Comparison of ENCODE assay signal across 13 cellular contexts in genomic region chr6:158043586-158044524, GRCh38.
DNase-seq lines count a peak whose midpoint lies in the region; ATAC-seq, FAIRE-seq and TF ChIP-seq lines count a peak whose summit lies in the region.
"Had no signal": no experiment of that assay in that cellular context is flagged by ENCODE, and none has a peak within 500 bp of the region (broad histone marks: within the 10 kb centered on the region; RNA-seq: fewer than 3 reads in every experiment).

No MANE protein-coding gene starts in this region.

- H3F3A ChIP-seq in GM23248 (ENCODE audit: insufficient read depth), result peaks cover 47% of the 10 kb centered on the region
- H3F3A ChIP-seq in smooth muscle cell (ENCODE audit: low read depth), result peaks cover 32% of the 10 kb centered on the region

- DNase-seq in GM23248 (peak; percentile 49), brain microvascular endothelial cell (no peak), smooth muscle cell (lab: John Stamatoyannopoulos, UW; ENCODE audit: unreplicated experiment) (no peak), kidney glomerular epithelial cell (lab: John Stamatoyannopoulos, UW) (no peak), frontal cortex (ENCODE audit: low spot score in 2 of 2) (no peak)
- DNase-seq in stimulated activated CD4-positive, alpha-beta T cell treated with anti-CD3 and anti-CD28 coated beads, Interleukin-1b, Interleukin-23, amount 100 ng/mL, for 48 hours, result no peak
- DNase-seq: MV-4-11; NCI-H748 treated with DMSO at 0.1 percent for 48 hours; stimulated activated naive CD4-positive, alpha-beta T cell had no signal

- H3K27me3 ChIP-seq in GM23248 (replicated peaks; ENCODE audit: insufficient read depth), result no peaks in the 10 kb centered on the region
- no peaks in the 10 kb centered on the region for H3K27me3 ChIP-seq in brain microvascular endothelial cell (replicated peaks)
- no peaks in the 10 kb centered on the region for H3K27me3 ChIP-seq in layer of hippocampus (ENCODE audit: control insufficient read depth, insufficient read depth, low read length)
- no peaks in the 10 kb centered on the region for H3K27me3 ChIP-seq in smooth muscle cell (ENCODE audit: low read depth)

- H2AFZ ChIP-seq in GM23248, result no peak overlapping the region
- H2AFZ ChIP-seq in smooth muscle cell (ENCODE audit: low read depth), result no peak overlapping the region

- H3K9me2 ChIP-seq in GM23248 (ENCODE audit: insufficient read depth), result no peaks in the 10 kb centered on the region

- H3K4me1 ChIP-seq in GM23248 (ENCODE audit: insufficient read depth), result peaks cover 63% of the 10 kb centered on the region
- H3K4me1 ChIP-seq in smooth muscle cell (ENCODE audit: low read depth), result peaks cover 35% of the 10 kb centered on the region

- H3K27ac ChIP-seq in GM23248 (peak overlapping the region; percentile 90), brain microvascular endothelial cell (peak overlapping the region; percentile 99), layer of hippocampus (ENCODE audit: low read depth, low read length) (peak overlapping the region; percentile 58), smooth muscle cell (ENCODE audit: low read depth) (peak overlapping the region; percentile 99)
- H3K27ac ChIP-seq: SK-N-MC had no signal

- 51 to 58% methylated on average over 31 of the region's 31 CpGs for WGBS in GM23248 (ENCODE audit: low coverage in 1 of 2, low lambda C conversion rate in 2 of 2, missing lambda C conversion rate in 2 of 2), 2 experiments
- WGBS in smooth muscle cell (ENCODE audit: low lambda C conversion rate), result 75% methylated on average over 31 of the region's 31 CpGs

- H3K4me2 ChIP-seq in GM23248 (ENCODE audit: unreplicated experiment) (no peak overlapping the region), smooth muscle cell (peak overlapping the region; percentile 29)

- H3K36me3 ChIP-seq in GM23248 (ENCODE audit: low read depth) (peaks cover 3% of the 10 kb centered on the region; the same call in 1 of the 2 replicates), brain microvascular endothelial cell (replicated peaks) (peaks cover 64% of the 10 kb centered on the region), smooth muscle cell (ENCODE audit: low read depth) (no peaks in the 10 kb centered on the region)

- H4K20me1 ChIP-seq in GM23248 (ENCODE audit: insufficient read depth), result no peaks in the 10 kb centered on the region
- no peaks in the 10 kb centered on the region for H4K20me1 ChIP-seq in smooth muscle cell (ENCODE audit: low read depth)

- no peaks in the 10 kb centered on the region for H3K9me3 ChIP-seq in GM23248 (ENCODE audit: low read depth)
- H3K9me3 ChIP-seq in smooth muscle cell (replicated peaks; ENCODE audit: low read depth), result no peaks in the 10 kb centered on the region

- H3K9ac ChIP-seq in GM23248 (peak overlapping the region; percentile 72), smooth muscle cell (ENCODE audit: low read depth) (no peak overlapping the region)

- no peak for FAIRE-seq in frontal cortex (lab: Jason Lieb, UNC)
- FAIRE-seq: GM19239 had no signal

- peaks cover 40% of the 10 kb centered on the region for H3K79me2 ChIP-seq in GM23248 (ENCODE audit: insufficient read depth)
- H3K79me2 ChIP-seq in smooth muscle cell (ENCODE audit: low read depth), result no peaks in the 10 kb centered on the region

- no peak for ATAC-seq in HG02642 (IDR thresholded peaks at IDR 0.05; ENCODE audit: poor library complexity, unreplicated experiment)

- TF ChIP-seq CTCF in brain microvascular endothelial cell (IDR thresholded peaks at IDR 0.05; ENCODE audit: low read depth, low read length, missing control alignments) (no peak), smooth muscle cell (IDR thresholded peaks at IDR 0.05; ENCODE audit: borderline replicate concordance, insufficient read depth, poor library complexity, severe bottlenecking) (no peak)

- in situ Hi-C loops in GM23248 (cut with MboI), result no loop called here
- in situ Hi-C loops in brain microvascular endothelial cell (cut with HindIII; ENCODE audit: low pct_ligation_motif_present, low sequenced_read_pairs), result no loop called here

- H3K4me3 ChIP-seq in GM23248 (no peak overlapping the region), brain microvascular endothelial cell (ENCODE audit: low read depth, low read length) (no peak overlapping the region), smooth muscle cell (no peak overlapping the region)
- H3K4me3 ChIP-seq: SK-N-MC had no signal
